In the genomic region with DNA sequence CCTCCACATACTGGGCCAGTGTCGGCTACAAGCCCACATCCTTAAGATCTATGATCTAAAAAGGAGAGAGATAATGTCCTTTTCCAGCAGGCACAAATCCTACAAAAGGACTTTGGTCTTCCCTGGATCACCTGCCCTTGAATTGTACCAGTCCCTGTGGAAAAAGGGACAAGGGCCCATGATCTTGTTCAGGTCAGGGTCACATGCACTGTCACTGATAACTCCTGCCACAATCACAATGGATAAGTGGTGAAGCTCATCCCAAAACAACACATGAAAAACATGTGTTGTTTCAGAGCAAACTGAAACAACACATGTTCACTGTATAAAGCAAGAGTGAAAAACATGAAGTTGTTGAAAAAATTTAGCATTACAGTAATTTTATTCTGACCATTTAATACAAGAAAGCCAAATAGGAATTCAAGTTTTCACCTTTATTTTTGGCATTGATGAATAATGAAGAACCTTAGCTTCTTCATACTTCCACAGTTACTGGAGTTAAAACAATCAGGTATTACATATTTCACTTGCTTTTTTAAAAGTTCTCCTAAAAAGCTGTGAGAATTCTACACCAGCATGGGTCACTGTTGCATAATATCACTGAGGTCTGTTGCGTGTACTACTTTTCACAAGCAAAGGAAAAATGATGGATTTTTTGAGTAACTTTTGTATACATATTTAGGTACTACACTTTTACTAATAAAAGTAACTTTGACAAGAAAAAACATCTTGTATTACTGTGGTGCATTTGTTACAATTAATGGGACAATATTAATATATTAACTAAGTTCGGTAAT, we compare ENCODE assay signal across 33 cellular contexts. TPM values are rescaled to one million over a fixed set of nuclear protein-coding genes. Genes with fewer than 3 reads are reported as not detected.
DNase-seq lines count a peak whose midpoint lies in the region; ATAC-seq, FAIRE-seq and TF ChIP-seq lines count a peak whose summit lies in the region.
"Had no signal": no experiment of that assay in that cellular context is flagged by ENCODE, and none has a peak within 500 bp of the region (broad histone marks: within the 10 kb centered on the region; RNA-seq: fewer than 3 reads in every experiment).

No MANE protein-coding gene starts in this region.

- CTCF ChIA-PET in IMR-90 (lab: Yijun Ruan, JAX) = no interaction called here
- CTCF ChIA-PET in K562 (lab: Yijun Ruan, JAX; ENCODE audit: low intra/inter-chr PET ratio) = no interaction called here

- peak overlapping the region; percentile 100 for H2BK5ac ChIP-seq in IMR-90 (ENCODE audit: low read depth, low read length, poor library complexity, severe bottlenecking)

- H3K23ac ChIP-seq in IMR-90 (ENCODE audit: low read depth, low read length) = peak overlapping the region; percentile 54

- H3K14ac ChIP-seq in IMR-90 (replicated peaks; ENCODE audit: low read depth, low read length) = peak overlapping the region; percentile 12; the same call in 1 of the 2 replicates

- H3K36me3 ChIP-seq in IMR-90 (ENCODE audit: control insufficient read depth, insufficient read depth, low read length) (no peaks in the 10 kb centered on the region), K562 (ENCODE audit: control insufficient read depth, insufficient read depth, low read length) (no peaks in the 10 kb centered on the region)
- H3K36me3 ChIP-seq: heart right ventricle had no signal

- dilution Hi-C loops in IMR-90 (cut with HindIII; ENCODE audit: low sequenced_read_pairs, unreplicated experiment) = no loop called here

- H4K5ac ChIP-seq in IMR-90 (ENCODE audit: low read depth, low read length) = peak overlapping the region; percentile 80; the same call in 1 of the 2 replicates

- TF ChIP-seq POLR2A in IMR-90 (IDR thresholded peaks at IDR 0.05; ENCODE audit: low read depth, low read length) (no peak), K562 (conservative IDR thresholded peaks at IDR 0.05) (no peak)

- H2BK20ac ChIP-seq in IMR-90 (ENCODE audit: low read depth, low read length) = peak overlapping the region; percentile 74

- peak overlapping the region; percentile 51 for H4K91ac ChIP-seq in IMR-90 (ENCODE audit: insufficient read depth, low read depth, low read length)

- H3K56ac ChIP-seq in IMR-90 (ENCODE audit: extremely low read depth, insufficient read depth, low read length) = no peak overlapping the region

- H2AK5ac ChIP-seq in IMR-90 (ENCODE audit: low read depth, low read length) = peak overlapping the region; percentile 51

- ATAC-seq in IMR-90 (ENCODE audit: low read depth) (no peak), K562 (no peak), left colon (no peak)
- ATAC-seq: activated CD8-positive, alpha-beta T cell treated with anti-CD3 and anti-CD28 coated beads for 36 hours; HCT116; heart right ventricle; mucosa of descending colon; natural killer cell treated with Interleukin-12 subunit alpha and Interleukin-12 subunit beta and Interleukin-15 and Interleukin-18, amount 100 ng/mL, for 72 hours; Right ventricle myocardium inferior; stimulated activated memory B cell treated with anti-CD40 and anti-IgM and Interleukin-4, amounts not matched to agents 10 μg/mL and 1 μg/mL and 100 μg/mL, for 72 hours had no signal

- H3K4me1 ChIP-seq in IMR-90 (ENCODE audit: control insufficient read depth, insufficient read depth, low read length) = peaks cover 14% of the 10 kb centered on the region
- H3K4me1 ChIP-seq in K562 (replicated peaks in 1 of 2; ENCODE audit: control insufficient read depth in 2 of 2, insufficient read depth in 2 of 2, low read length in 2 of 2) = peaks cover 0 to 6% of the 10 kb centered on the region in 2 experiments; a peak in 2 of 5 replicates
- H3K4me1 ChIP-seq: heart right ventricle had no signal

- no peak for TF ChIP-seq RAD21 in IMR-90 (IDR thresholded peaks at IDR 0.05; ENCODE audit: low read length)
- TF ChIP-seq RAD21 in K562 (CRISPR knock-in tag; conservative IDR thresholded peaks at IDR 0.05 in 1 of 2, IDR thresholded peaks at IDR 0.05 in 1 of 2) = no peak

- H3K9me1 ChIP-seq in IMR-90 (ENCODE audit: insufficient read depth, low read length) (peaks cover 8% of the 10 kb centered on the region), K562 (ENCODE audit: control insufficient read depth, insufficient read depth, low read length) (no peaks in the 10 kb centered on the region)

- H3K79me2 ChIP-seq in K562 (ENCODE audit: control insufficient read depth, insufficient read depth, low read length) = peaks cover 62% of the 10 kb centered on the region

- H2AK9ac ChIP-seq in IMR-90 (replicated peaks; ENCODE audit: low read depth, low read length, poor library complexity) = peak overlapping the region; percentile 10

- no CpG with 5 or more reads among the region's 3 CpGs for WGBS in IMR-90 (ENCODE audit: extremely low coverage in 2 of 2, insufficient read length in 1 of 2), 2 experiments
- WGBS in K562 (ENCODE audit: insufficient coverage, low coverage, missing lambda C conversion rate) = 82% methylated on average over 3 of the region's 3 CpGs

- peak overlapping the region in 1 of 2 experiments; percentile 44; a peak in 2 of 4 replicates for H4K8ac ChIP-seq in IMR-90 (ENCODE audit: low read depth in 2 of 2, low read length in 2 of 2)

- DNase-seq in IMR-90 = no peak
- no peak for DNase-seq in K562 (ENCODE audit: extremely low read depth in 1 of 4, low spot score in 3 of 4)
- peak; percentile 35 for DNase-seq in fibroblast of the aortic adventitia (ENCODE audit: low read depth)
- DNase-seq in renal cortical epithelial cell (ENCODE audit: low read depth) = peak; percentile 9
- DNase-seq in left colon = no peak
- DNase-seq in NCI-H82 (lab: John Stamatoyannopoulos, UW) = no peak
- DNase-seq in D721Med (ENCODE audit: insufficient read length, low spot score) = no peak
- DNase-seq: activated CD4-positive, alpha-beta T cell treated with anti-CD3 and anti-CD28 coated beads for 1 hour; activated CD8-positive, alpha-beta memory T cell treated with anti-CD3 and anti-CD28 coated beads, Interleukin-2, amount 50 U/mL, for 48 hours; activated CD8-positive, alpha-beta T cell treated with anti-CD3 and anti-CD28 coated beads for 36 hours; activated naive CD4-positive, alpha-beta T cell treated with anti-CD3 and anti-CD28 coated beads, Interleukin-2, amount 10 ng/mL, durations not matched to agents 7 days and 5 days; amniotic stem cell; C1 segment of cervical spinal cord; foreskin melanocyte; heart right ventricle; KG1; MG63; mucosa of descending colon; NCI-H1930; NCI-H2171 treated with DMSO at 0.1 percent for 48 hours; NCI-H510A; occipital lobe had no signal

- H4K20me1 ChIP-seq in IMR-90 (ENCODE audit: insufficient read depth, low read length) (no peaks in the 10 kb centered on the region), K562 (replicated peaks; ENCODE audit: control insufficient read depth, insufficient read depth, low read length) (peaks cover 17% of the 10 kb centered on the region)

- peak overlapping the region; percentile 75 for H2BK120ac ChIP-seq in IMR-90 (ENCODE audit: low read depth, low read length)

- intact Hi-C loops in IMR-90 (cut with micrococcal nuclease) = loop anchor here (2.0 to 5.0 kb wide), 2 partner anchors 15 to 73 kb away; a partner anchor contains a TSS
- intact Hi-C loops in K562 (cut with micrococcal nuclease) = no loop called here
- intact Hi-C loops in left colon (cut with DNase I, micrococcal nuclease) = no loop called here

- BruUV-seq in IMR-90 (replicated peaks; lab: Mats Ljungman, UMichigan) (no TSS peak), K562 (replicated peaks; lab: Mats Ljungman, UMichigan) (no TSS peak)

- H3K4me2 ChIP-seq in IMR-90 (ENCODE audit: low read depth, low read length) (no peak overlapping the region), K562 (ENCODE audit: insufficient read depth, low read length) (no peak overlapping the region)

- H3K4ac ChIP-seq in IMR-90 (ENCODE audit: low read depth, low read length) = peak overlapping the region; percentile 74

- H3K18ac ChIP-seq in IMR-90 (ENCODE audit: low read depth, low read length) = peak overlapping the region; percentile 85; the same call in 1 of the 2 replicates

- H3K79me1 ChIP-seq in IMR-90 (ENCODE audit: low read depth in 1 of 2, low read length in 2 of 2) = peaks cover 13 to 21% of the 10 kb centered on the region in 2 experiments; a peak in 3 of 4 replicates

- TF ChIP-seq EP300 in K562 (IDR thresholded peaks at IDR 0.05; ENCODE audit: low read length) = no peak

- H3K27me3 ChIP-seq in IMR-90 (ENCODE audit: control insufficient read depth, insufficient read depth, low read length) (no peaks in the 10 kb centered on the region), K562 (ENCODE audit: control insufficient read depth in 2 of 2, insufficient read depth in 2 of 2, low read length in 2 of 2) (no peaks in the 10 kb centered on the region)
- H3K27me3 ChIP-seq: heart right ventricle, MG63 had no signal

- TF ChIP-seq CTCF in IMR-90 (conservative IDR thresholded peaks at IDR 0.05; ENCODE audit: low read depth, low read length) (no peak), K562 (IDR thresholded peaks at IDR 0.05 in 2 of 3, conservative IDR thresholded peaks at IDR 0.05 in 1 of 3; ENCODE audit: insufficient read depth in 2 of 3, low read depth in 1 of 3, low read length in 3 of 3) (no peak), fibroblast of the aortic adventitia (IDR thresholded peaks at IDR 0.05; ENCODE audit: insufficient read depth, low read length) (no peak), D721Med (IDR thresholded peaks at IDR 0.05; ENCODE audit: insufficient read depth, missing control alignments) (no peak)

- FAIRE-seq in K562 (lab: Jason Lieb, UNC) = no peak
- no peak for FAIRE-seq in D721Med (lab: Jason Lieb, UNC)
- FAIRE-seq: GM12892, HTR-8/SVneo had no signal

- H2BK15ac ChIP-seq in IMR-90 (ENCODE audit: low read depth, low read length) = peak overlapping the region; percentile 39; the same call in 2 of the 3 replicates

- H3K27ac ChIP-seq in IMR-90 (ENCODE audit: insufficient read depth, low read length) (0 out of 2 replicates have a peak overlapping the region, but pooled peaks have one; percentile 23), K562 (ENCODE audit: extremely low read depth, low read depth, low read length) (no peak overlapping the region)
- H3K27ac ChIP-seq: heart right ventricle, skin epidermis had no signal

- H2AFZ ChIP-seq in IMR-90 (replicated peaks; ENCODE audit: low read length, poor library complexity) (no peak overlapping the region), K562 (ENCODE audit: low read depth, low read length) (no peak overlapping the region)

- POLR2A ChIA-PET in IMR-90 (lab: Charles Lee; ENCODE audit: unreplicated experiment) = interaction anchor here (1.0 kb wide), 1 partner anchor 10 kb away, joined by 3 read pairs; no protein-coding TSS in a partner anchor
- POLR2A ChIA-PET in K562 (lab: Yijun Ruan, JAX) = interaction anchor here (0.8 kb wide), 1 partner anchor 13 kb away, joined by 3 read pairs; no protein-coding TSS in a partner anchor

- no peak overlapping the region for H3K9ac ChIP-seq in IMR-90 (ENCODE audit: low read depth, low read length)
- H3K9ac ChIP-seq in K562 (ENCODE audit: insufficient read depth in 1 of 2, low read depth in 2 of 2, low read length in 2 of 2) = no peak overlapping the region

- no peak overlapping the region for H3K4me3 ChIP-seq in IMR-90 (ENCODE audit: insufficient read depth, low read depth, low read length)
- H3K4me3 ChIP-seq in K562 = no peak overlapping the region
- H3K4me3 ChIP-seq in fibroblast of the aortic adventitia (ENCODE audit: low read depth, low read length) = no peak overlapping the region
- H3K4me3 ChIP-seq: heart right ventricle, lung, MG63, mucosa of descending colon, skin epidermis had no signal

- no peaks in the 10 kb centered on the region for H3K9me3 ChIP-seq in IMR-90 (ENCODE audit: control insufficient read depth, insufficient read depth, low read length)
- H3K9me3 ChIP-seq in K562 (replicated peaks; ENCODE audit: control insufficient read depth, insufficient read depth, low read depth, low read length) = no peaks in the 10 kb centered on the region
- H3K9me3 ChIP-seq: mucosa of descending colon had no signal

- in situ Hi-C loops in IMR-90 (cut with MboI; ENCODE audit: low sequenced_read_pairs) (loop anchor here (25.0 kb wide), 2 partner anchors 298 to 702 kb away; a partner anchor contains a TSS), K562 (cut with MboI) (no loop called here)

RNA-seq across cellular contexts. Expression of a gene that starts 15.4 kb away (rescaled TPM):
- total RNA-seq in IMR-90 (2012; rRNA removed) = 1.6 and 2.2 TPM in 2 replicates
- 3.4 and 4.3 TPM in 2 replicates for polyA plus RNA-seq in IMR-90 (2012; rRNA removed)
- polyA plus RNA-seq in IMR-90 (2012; cell fraction: cytosol; rRNA removed) = 2.4 and 4.4 TPM in 2 replicates
- 1.3 and 9.8 TPM in 2 replicates for polyA plus RNA-seq in IMR-90 (2012; cell fraction: nucleus; rRNA removed; ENCODE audit: low replicate concordance)
- total RNA-seq in K562 (2011; cell fraction: chromatin; rRNA removed; ENCODE audit: low replicate concordance) = 7.0 and 17.2 TPM in 2 replicates
- total RNA-seq in K562 (2011; cell fraction: nucleolus; rRNA removed) = 4.0 and 4.6 TPM in 2 replicates
- total RNA-seq in K562 (2011; cell fraction: nucleoplasm; rRNA removed) = 8.1 and 16.4 TPM in 2 replicates
- total RNA-seq in K562 (2014; rRNA removed) = 6.4 and 9.4 TPM in 2 replicates
- total RNA-seq in K562 (2014; rRNA removed; fragmentation: Illumina TruSeq; extraction: Trizol) = 7.6 and 8.5 TPM in 2 replicates
- total RNA-seq in K562 (2015; rRNA removed; fragmentation: Illumina TruSeq; extraction: Trizol) = 5.9 and 7.1 TPM in 2 replicates
- 5.9 and 8.7 TPM in 2 replicates for total RNA-seq in K562 (2021)
- polyA plus RNA-seq in K562 (2011; rRNA removed) = 6.0 and 8.4 TPM in 2 replicates
- 3.1 and 7.9 TPM in 2 replicates for polyA plus RNA-seq in K562 (2011; cell fraction: cytosol; rRNA removed)
- 18.7 and 18.9 TPM in 2 replicates for polyA plus RNA-seq in K562 (2011; cell fraction: nucleus; rRNA removed)
- 8.5 and 11.3 TPM in 2 replicates for polyA plus RNA-seq in K562 (2012)
- 7.9 and 9.2 TPM in 2 replicates for polyA plus RNA-seq in K562 (2014; fragmentation: Illumina TruSeq; extraction: Trizol)
- polyA plus RNA-seq in K562 (2014; fragmentation: Nextera tagmentation; extraction: Ambion mirVana) = 10 to 100 TPM; 14.5 to 19.6 TPM
- 14.5 TPM in 2 replicates for polyA plus RNA-seq in K562 (2014; rRNA removed)
- polyA minus RNA-seq in K562 (2011; rRNA and poly(A)+ RNA removed) = 3.6 and 5.2 TPM in 2 replicates
- 1.9 and 3.2 TPM in 2 replicates for polyA minus RNA-seq in K562 (2011; cell fraction: cytosol; rRNA and poly(A)+ RNA removed)
- polyA minus RNA-seq in K562 (2011; cell fraction: nucleus; rRNA and poly(A)+ RNA removed) = 8.1 and 9.0 TPM in 2 replicates
- total RNA-seq in fibroblast of the aortic adventitia (ENCODE audit: low replicate concordance) = 3.1 and 4.3 TPM in 2 replicates
- 5.3 and 6.3 TPM in 2 replicates for total RNA-seq in renal cortical epithelial cell
- total RNA-seq in left colon = 1 to 10 TPM; 3.9 to 4.1 TPM

RNA-seq across cellular contexts. Expression of a gene that starts 18.3 kb away (rescaled TPM):
- total RNA-seq in IMR-90 (2012; rRNA removed) (0.36 and 0.56 TPM in 2 replicates), K562 (2014; rRNA removed) (0.95 and 1.0 TPM in 2 replicates), K562 (2014; rRNA removed; fragmentation: Illumina TruSeq; extraction: Trizol) (0.83 and 0.87 TPM in 2 replicates), K562 (2015; rRNA removed; fragmentation: Illumina TruSeq; extraction: Trizol) (1.5 and 1.7 TPM in 2 replicates), K562 (2021) (1.3 and 1.5 TPM in 2 replicates), fibroblast of the aortic adventitia (ENCODE audit: low replicate concordance) (0.72 and 1.4 TPM in 2 replicates), renal cortical epithelial cell (0.69 and 1.2 TPM in 2 replicates), left colon (under 1 TPM; 0.64 to 0.82 TPM)
- polyA plus RNA-seq in IMR-90 (2012; rRNA removed) (0.56 and 0.67 TPM in 2 replicates), K562 (2011; rRNA removed) (1.4 and 1.7 TPM in 2 replicates), K562 (2014; fragmentation: Illumina TruSeq; extraction: Trizol) (1.1 and 1.2 TPM in 2 replicates), K562 (2014; fragmentation: Nextera tagmentation; extraction: Ambion mirVana) (1 to 10 TPM in 1 of 2 experiments, under 1 TPM in 1; 0.51 to 1.1 TPM), K562 (2014; rRNA removed) (1.0 and 1.1 TPM in 2 replicates)
- 0.07 and 0.10 TPM in 2 replicates for polyA plus RNA-seq in IMR-90 (2012; cell fraction: cytosol; rRNA removed)
- polyA plus RNA-seq in IMR-90 (2012; cell fraction: nucleus; rRNA removed; ENCODE audit: low replicate concordance) = 0.62 and 3.9 TPM in 2 replicates
- total RNA-seq in K562 (2011; cell fraction: chromatin; rRNA removed; ENCODE audit: low replicate concordance) = 3.1 and 3.5 TPM in 2 replicates
- total RNA-seq in K562 (2011; cell fraction: nucleolus; rRNA removed) = 1.3 and 1.7 TPM in 2 replicates
- 2.3 and 2.7 TPM in 2 replicates for total RNA-seq in K562 (2011; cell fraction: nucleoplasm; rRNA removed)
- 0.67 and 1.2 TPM in 2 replicates for polyA plus RNA-seq in K562 (2011; cell fraction: cytosol; rRNA removed)
- polyA plus RNA-seq in K562 (2011; cell fraction: nucleus; rRNA removed) = 6.1 and 7.5 TPM in 2 replicates
- 0.57 and 1.3 TPM in 2 replicates for polyA plus RNA-seq in K562 (2012)
- polyA minus RNA-seq in K562 (2011; rRNA and poly(A)+ RNA removed) = 1.2 and 1.6 TPM in 2 replicates
- 0.48 TPM in 1 of 2 replicates, not detected in the other for polyA minus RNA-seq in K562 (2011; cell fraction: cytosol; rRNA and poly(A)+ RNA removed)
- 1.8 and 5.0 TPM in 2 replicates for polyA minus RNA-seq in K562 (2011; cell fraction: nucleus; rRNA and poly(A)+ RNA removed)
- total RNA-seq: Right ventricle myocardium inferior had no signal

RNA-seq across cellular contexts. Expression of a gene that starts 46.4 kb away (rescaled TPM):
- not detected in 2 replicates for total RNA-seq in IMR-90 (2012; rRNA removed)
- not detected in 2 replicates for polyA plus RNA-seq in IMR-90 (2012; rRNA removed)
- polyA plus RNA-seq in IMR-90 (2012; cell fraction: cytosol; rRNA removed) = not detected in 2 replicates
- not detected in 2 replicates for polyA plus RNA-seq in IMR-90 (2012; cell fraction: nucleus; rRNA removed; ENCODE audit: low replicate concordance)
- not detected in 2 replicates for total RNA-seq in K562 (2011; cell fraction: chromatin; rRNA removed; ENCODE audit: low replicate concordance)
- not detected in 2 replicates for total RNA-seq in K562 (2011; cell fraction: nucleolus; rRNA removed)
- total RNA-seq in K562 (2011; cell fraction: nucleoplasm; rRNA removed) = not detected in 2 replicates
- total RNA-seq in K562 (2014; rRNA removed) = not detected in 2 replicates
- total RNA-seq in K562 (2014; rRNA removed; fragmentation: Illumina TruSeq; extraction: Trizol) = not detected in 2 replicates
- not detected in 2 replicates for total RNA-seq in K562 (2015; rRNA removed; fragmentation: Illumina TruSeq; extraction: Trizol)
- not detected in 2 replicates for total RNA-seq in K562 (2021)
- not detected in 2 replicates for polyA plus RNA-seq in K562 (2011; rRNA removed)
- polyA plus RNA-seq in K562 (2011; cell fraction: cytosol; rRNA removed) = not detected in 2 replicates
- not detected in 2 replicates for polyA plus RNA-seq in K562 (2011; cell fraction: nucleus; rRNA removed)
- polyA plus RNA-seq in K562 (2012) = not detected in 2 replicates
- polyA plus RNA-seq in K562 (2014; fragmentation: Illumina TruSeq; extraction: Trizol) = not detected in 2 replicates
- polyA plus RNA-seq in K562 (2014; fragmentation: Nextera tagmentation; extraction: Ambion mirVana) = not detected
- not detected in 2 replicates for polyA plus RNA-seq in K562 (2014; rRNA removed)
- polyA minus RNA-seq in K562 (2011; rRNA and poly(A)+ RNA removed) = not detected in 2 replicates
- not detected in 2 replicates for polyA minus RNA-seq in K562 (2011; cell fraction: cytosol; rRNA and poly(A)+ RNA removed)
- polyA minus RNA-seq in K562 (2011; cell fraction: nucleus; rRNA and poly(A)+ RNA removed) = not detected in 2 replicates
- total RNA-seq in fibroblast of the aortic adventitia (ENCODE audit: low replicate concordance) = not detected in 2 replicates
- not detected in 2 replicates for total RNA-seq in renal cortical epithelial cell
- not detected for total RNA-seq in left colon
- total RNA-seq: activated CD8-positive, alpha-beta T cell treated with anti-CD3 and anti-CD28 coated beads for 36 hours; activated T-helper 1 cell treated with anti-CD3 and anti-CD28 coated beads, Interleukin-12 subunit alpha, Interleukin-12 subunit beta, Interleukin-2, Interleukin-4 antibody, amounts not matched to agents 30 ng/mL and 10 ng/mL and 1 ng/mL, durations not matched to agents 14 hours and 24 hours and 36 hours; heart right ventricle; kidney epithelial cell; lung; mucosa of descending colon; natural killer cell treated with Interleukin-12 subunit alpha and Interleukin-12 subunit beta and Interleukin-15 and Interleukin-18, amount 100 ng/mL, for 72 hours; occipital lobe; Right ventricle myocardium inferior; subcutaneous adipose tissue had no signal
- polyA plus RNA-seq: heart right ventricle, lung had no signal

Comparison
In these comparisons a context has a peak if more than half of its experiments do, and no peak if none do; other contexts are left out.
1. DNase-seq: peak in fibroblast of the aortic adventitia (single experiment) and renal cortical epithelial cell (single experiment); none in IMR-90 (single experiment), K562 (0 of 4), left colon (0 of 2), NCI-H82 (single experiment) and D721Med (single experiment).